ENCODE assay signal across 8 cellular contexts in the genomic region with DNA sequence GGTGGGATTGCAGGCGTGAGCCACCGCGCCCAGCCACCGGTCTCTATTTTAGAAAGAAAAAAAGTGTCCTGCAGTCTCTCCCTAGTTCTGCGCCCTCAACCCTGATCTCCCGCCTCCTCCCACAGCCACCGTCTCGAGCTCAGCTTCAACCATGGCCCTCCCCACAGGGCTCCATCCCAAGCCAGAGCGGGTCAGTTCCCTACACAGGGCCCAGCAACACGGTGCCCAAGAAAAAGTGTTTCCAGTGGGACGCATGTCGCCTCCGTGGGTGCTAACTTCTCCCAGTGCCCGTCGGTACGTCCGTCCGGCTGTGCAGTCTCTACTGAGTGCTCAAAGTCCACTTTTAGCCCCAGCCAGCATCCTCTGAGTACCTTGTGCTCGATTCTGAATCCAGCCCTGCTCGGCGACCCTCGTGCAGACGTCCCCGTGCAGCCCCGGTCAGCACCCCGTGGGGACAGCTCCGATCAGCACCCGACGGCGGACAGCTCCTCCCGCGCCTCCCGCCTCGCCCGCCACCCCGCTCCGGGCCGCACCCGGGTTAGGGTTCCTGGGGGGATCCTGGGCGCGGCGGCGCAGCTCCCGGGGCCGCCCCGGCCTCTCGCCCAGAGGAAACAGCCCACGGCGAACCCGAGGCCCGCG. TPM values are rescaled to one million over a fixed set of nuclear protein-coding genes. Genes with fewer than 3 reads are reported as not detected.
A peak's percentile ranks its signal among the peaks of the same experiment; 100 is the strongest.
DNase-seq lines count a peak whose midpoint lies in the region; ATAC-seq and TF ChIP-seq lines count a peak whose summit lies in the region.

No MANE protein-coding gene starts in this region.

- intact Hi-C loops in transverse colon (cut with DNase I; ENCODE audit: low total_unique reads) = no loop called here

- peaks cover 2 to 10% (median 7%) of the 10 kb centered on the region in 3 donors for H3K4me1 Mint-ChIP-seq in IgD-negative memory B cell
- peaks cover 8 to 18% (median 10%) of the 10 kb centered on the region in 3 donors for H3K4me1 Mint-ChIP-seq in naive B cell

- no peak overlapping the region for H3K27ac ChIP-seq in transverse colon

- peak overlapping the region in 3 of 4 donors; percentile 36 to 51 (median 37) for H3K4me3 ChIP-seq in transverse colon

- no peaks in the 10 kb centered on the region for H3K36me3 ChIP-seq in transverse colon

- H3K4me3 Mint-ChIP-seq in IgD-negative memory B cell (peak overlapping the region; percentile 29 to 84 (median 71)), naive B cell (peak overlapping the region; percentile 12 to 80 (median 58))

- no peak for TF ChIP-seq POLR2A in transverse colon (IDR thresholded peaks at IDR 0.05)

- H3K4me1 ChIP-seq in transverse colon = peaks cover 0 to 12% (median 8%) of the 10 kb centered on the region in 4 donors

- no peak for TF ChIP-seq CTCF in transverse colon (IDR thresholded peaks at IDR 0.05)

- ATAC-seq in naive B cell (ENCODE audit: low read depth in 2 of 2) = peak; percentile 86 to 87

- 40% methylated on average over 25 of the region's 52 CpGs; no CpG with 5 or more reads in 1 of the 2 donors for WGBS in transverse colon (ENCODE audit: low coverage in 1 of 2), 2 donors

- in situ Hi-C loops in transverse colon (cut with MboI; ENCODE audit: low pct_ligation_motif_present in 1 of 4, low pct_unique_long_range_greater_than_20kb in 1 of 4, low sequenced_read_pairs in 3 of 4) = no loop called here

- no peaks in the 10 kb centered on the region for H3K9me3 Mint-ChIP-seq in IgD-negative memory B cell
- peaks cover 0 to 4% (median 0%) of the 10 kb centered on the region in 7 donors for H3K9me3 Mint-ChIP-seq in naive B cell

- TF ChIP-seq EP300 in transverse colon (IDR thresholded peaks at IDR 0.05; ENCODE audit: low read depth) = no peak

- H3K27me3 Mint-ChIP-seq in IgD-negative memory B cell = peaks cover 27% of the 10 kb centered on the region
- peaks cover 22 to 54% (median 38%) of the 10 kb centered on the region in 3 donors for H3K27me3 Mint-ChIP-seq in naive B cell

- H3K27me3 ChIP-seq in transverse colon = peaks cover 66% of the 10 kb centered on the region

- DNase-seq in AG08395 (ENCODE audit: low spot score) (peak; percentile 88), naive B cell (peak; percentile 61), transverse colon (peak; percentile 49), SKM-1 (lab: John Stamatoyannopoulos, UW; ENCODE audit: unreplicated experiment) (no peak), NCI-H1694 (lab: John Stamatoyannopoulos, UW) (no peak)
- DNase-seq in activated CD4-positive, alpha-beta T cell treated with anti-CD3 and anti-CD28 coated beads, Interleukin-2, amount 50 U/mL, for 24 hours (ENCODE audit: low read depth in 1 of 2, low spot score in 1 of 2) = peak; percentile 24 to 42
- peak; percentile 48 for DNase-seq in effector CD8-positive, alpha-beta T cell (lab: John Stamatoyannopoulos, UW)

- H3K9me3 ChIP-seq in transverse colon = no peaks in the 10 kb centered on the region

- H3K27ac Mint-ChIP-seq in IgD-negative memory B cell = peak overlapping the region in 1 of 3 donors; percentile 39
- peak overlapping the region in 3 of 6 donors; percentile 36 to 90 (median 42) for H3K27ac Mint-ChIP-seq in naive B cell

- peaks cover 3% of the 10 kb centered on the region for H3K36me3 Mint-ChIP-seq in IgD-negative memory B cell
- peaks cover 11 to 12% of the 10 kb centered on the region in 2 donors for H3K36me3 Mint-ChIP-seq in naive B cell

RNA-seq across cellular contexts. Expression of gene MAPK8IP2, which starts 0.7 kb away (rescaled TPM):
- polyA plus RNA-seq in IgD-negative memory B cell = not detected
- under 1 TPM in 1 of 6 donors, not detected in 5; 0.04 TPM for polyA plus RNA-seq in naive B cell (ENCODE audit: low read depth in 6 of 6)
- total RNA-seq in transverse colon = 1 to 10 TPM; 1.1 to 3.4 (median 1.8) TPM

RNA-seq across cellular contexts. Expression of gene CHKB, which starts 17.3 kb away (rescaled TPM):
- 38.6 TPM for polyA plus RNA-seq in IgD-negative memory B cell
- polyA plus RNA-seq in naive B cell (ENCODE audit: low read depth in 6 of 6) = 10 to 100 TPM; 36.2 to 50.8 (median 42.0) TPM
- total RNA-seq in transverse colon = 100 to 1,000 TPM in 1 of 4 donors, 10 to 100 TPM in 3; 74.8 to 232 (median 86.1) TPM

RNA-seq across cellular contexts. Expression of gene CPT1B, which starts 21.7 kb away (rescaled TPM):
- polyA plus RNA-seq in IgD-negative memory B cell (1.6 TPM), naive B cell (ENCODE audit: low read depth in 6 of 6) (1 to 10 TPM in 2 of 6 donors, under 1 TPM in 3, not detected in 1; 0.09 to 1.4 (median 1.00) TPM)
- 100 to 1,000 TPM in 1 of 4 donors, 10 to 100 TPM in 3; 34.2 to 111 (median 37.6) TPM for total RNA-seq in transverse colon

RNA-seq across cellular contexts. Expression of gene ARSA, which starts 28.0 kb away (rescaled TPM):
- 11.5 TPM for polyA plus RNA-seq in IgD-negative memory B cell
- 10 to 100 TPM in 2 of 6 donors, 1 to 10 TPM in 4; 7.5 to 12.5 (median 8.8) TPM for polyA plus RNA-seq in naive B cell (ENCODE audit: low read depth in 6 of 6)
- 100 to 1,000 TPM in 2 of 4 donors, 10 to 100 TPM in 2; 81.2 to 253 (median 99.1) TPM for total RNA-seq in transverse colon

RNA-seq across cellular contexts. Expression of gene SYCE3, which starts 37.2 kb away (rescaled TPM):
- polyA plus RNA-seq in IgD-negative memory B cell (not detected), naive B cell (ENCODE audit: low read depth in 6 of 6) (not detected)
- total RNA-seq in transverse colon = not detected

Comparison
In these comparisons a context has a peak if more than half of its experiments do, and no peak if none do; other contexts are left out.
1. DNase-seq: peak in AG08395 (single experiment), activated CD4-positive, alpha-beta T cell treated with anti-CD3 and anti-CD28 coated beads, Interleukin-2, amount 50 U/mL, for 24 hours (2 of 2), effector CD8-positive, alpha-beta T cell (single experiment), naive B cell (single experiment) and transverse colon (single experiment); none in SKM-1 (single experiment) and NCI-H1694 (single experiment).